In genomic region chr3:68986496-68987208, GRCh38 we compare ENCODE assay signal across 20 cellular contexts. TPM values are rescaled to one million over a fixed set of nuclear protein-coding genes. Genes with fewer than 3 reads are reported as not detected.
DNase-seq lines count a peak whose midpoint lies in the region; ATAC-seq and TF ChIP-seq lines count a peak whose summit lies in the region.
"Had no signal": no experiment of that assay in that cellular context is flagged by ENCODE, and none has a peak within 500 bp of the region (broad histone marks: within the 10 kb centered on the region; RNA-seq: fewer than 3 reads in every experiment).

No MANE protein-coding gene starts in this region.

- H3K4me3 Mint-ChIP-seq in activated T-cell treated with anti-CD3 and anti-CD28 coated beads, Interleukin-2, amount 50 U/mL, for 72 hours, result no peak overlapping the region
- H3K4me3 Mint-ChIP-seq in nephron progenitor cell, result no peak overlapping the region
- H3K4me3 Mint-ChIP-seq: GM23338 had no signal

- H3K27ac ChIP-seq in gastrocnemius medialis, result no peak overlapping the region
- H3K27ac ChIP-seq: C4-2B, Peyer's patch had no signal

- TF ChIP-seq CTCF in nephron progenitor cell (IDR thresholded peaks at IDR 0.05) (no peak), gastrocnemius medialis (IDR thresholded peaks at IDR 0.05 in 4 of 5, conservative IDR thresholded peaks at IDR 0.05 in 1 of 5) (no peak)

- no peaks in the 10 kb centered on the region for H3K27me3 ChIP-seq in gastrocnemius medialis
- H3K27me3 ChIP-seq: Peyer's patch had no signal

- peak overlapping the region; percentile 33 for H3K27ac Mint-ChIP-seq in activated T-cell treated with anti-CD3 and anti-CD28 coated beads, Interleukin-2, amount 50 U/mL, for 72 hours
- peak overlapping the region; percentile 10 for H3K27ac Mint-ChIP-seq in nephron progenitor cell
- H3K27ac Mint-ChIP-seq: GM23338 had no signal

- no peaks in the 10 kb centered on the region for H3K9me3 Mint-ChIP-seq in activated T-cell treated with anti-CD3 and anti-CD28 coated beads, Interleukin-2, amount 50 U/mL, for 72 hours
- peaks cover 5% of the 10 kb centered on the region for H3K9me3 Mint-ChIP-seq in nephron progenitor cell
- H3K9me3 Mint-ChIP-seq: GM23338 had no signal

- in situ Hi-C loops in gastrocnemius medialis (cut with MboI; ENCODE audit: low sequenced_read_pairs in 4 of 4), result no loop called here

- TF ChIP-seq POLR2A in GM18505 (IDR thresholded peaks at IDR 0.05; ENCODE audit: borderline replicate concordance, extremely low read depth, insufficient read depth, insufficient read length) (no peak), gastrocnemius medialis (IDR thresholded peaks at IDR 0.05) (no peak)

- H3K9me3 ChIP-seq in gastrocnemius medialis, result no peaks in the 10 kb centered on the region
- H3K9me3 ChIP-seq: Peyer's patch, SK-N-SH had no signal

- DNase-seq in activated T-cell treated with anti-CD3 and anti-CD28 coated beads, Interleukin-2, amount 50 U/mL, for 72 hours, result no peak
- no peak for DNase-seq in activated T-cell treated with anti-CD3 and anti-CD28 coated beads for 4 hours
- peak; percentile 29 for DNase-seq in NCI-H82 treated with DMSO at 0.1 percent for 48 hours (lab: John Stamatoyannopoulos, UW; ENCODE audit: unreplicated experiment)
- DNase-seq in nephron progenitor cell, result no peak
- no peak for DNase-seq in gastrocnemius medialis
- no peak for DNase-seq in NCI-H1105 treated with DMSO at 0.1 percent for 48 hours (lab: John Stamatoyannopoulos, UW)
- DNase-seq: DMS 273 treated with DMSO at 0.1 percent for 48 hours, GDM1, KG1, NCI-H146, NCI-H2081 treated with DMSO at 0.1 percent for 48 hours, NCI-H510A treated with DMSO at 0.1 percent for 48 hours, Peyer's patch, Right ventricle myocardium superior, SK-N-SH had no signal

- H3K4me3 ChIP-seq in gastrocnemius medialis, result no peak overlapping the region
- H3K4me3 ChIP-seq: GM23338, Peyer's patch had no signal

- intact Hi-C loops in gastrocnemius medialis (cut with DNase I; ENCODE audit: low total_unique reads), result no loop called here

- peaks cover 0 to 78% of the 10 kb centered on the region in 2 donors for H3K36me3 ChIP-seq in gastrocnemius medialis

- H3K4me1 ChIP-seq in gastrocnemius medialis, result no peaks in the 10 kb centered on the region
- H3K4me1 ChIP-seq: Peyer's patch had no signal

- H3K4me1 Mint-ChIP-seq in activated T-cell treated with anti-CD3 and anti-CD28 coated beads, Interleukin-2, amount 50 U/mL, for 72 hours (ENCODE audit: low read depth), result peaks cover 7% of the 10 kb centered on the region
- no peaks in the 10 kb centered on the region for H3K4me1 Mint-ChIP-seq in nephron progenitor cell
- H3K4me1 Mint-ChIP-seq: GM23338 had no signal

- no peaks in the 10 kb centered on the region for H3K27me3 Mint-ChIP-seq in activated T-cell treated with anti-CD3 and anti-CD28 coated beads, Interleukin-2, amount 50 U/mL, for 72 hours (ENCODE audit: low read depth)
- no peaks in the 10 kb centered on the region for H3K27me3 Mint-ChIP-seq in nephron progenitor cell (ENCODE audit: low read depth, poor library complexity)

- H3K36me3 Mint-ChIP-seq in activated T-cell treated with anti-CD3 and anti-CD28 coated beads, Interleukin-2, amount 50 U/mL, for 72 hours (ENCODE audit: insufficient read depth in 2 of 2), result peaks cover 12 to 25% of the 10 kb centered on the region in 2 donors
- peaks cover 67% of the 10 kb centered on the region for H3K36me3 Mint-ChIP-seq in nephron progenitor cell (ENCODE audit: low read depth)

- ATAC-seq in activated T-cell treated with anti-CD3 and anti-CD28 coated beads, Interleukin-2, amount 50 U/mL, for 72 hours (replicated peaks in 1 of 2), result peak; percentile 44 to 85
- ATAC-seq in GM18868 (IDR thresholded peaks at IDR 0.05; ENCODE audit: unreplicated experiment) (peak; percentile 42), GM18505 (IDR thresholded peaks at IDR 0.05; ENCODE audit: unreplicated experiment) (no peak), gastrocnemius medialis (no peak)
- ATAC-seq: GM23338, HCT116 had no signal

RNA-seq across cellular contexts. Expression of gene EOGT, which starts 26.8 kb away (rescaled TPM):
- 10 to 100 TPM; 16.8 to 23.7 TPM for total RNA-seq in activated T-cell treated with anti-CD3 and anti-CD28 coated beads, Interleukin-2, amount 50 U/mL, for 72 hours
- 10 to 100 TPM; 13.3 to 25.2 (median 20.1) TPM for total RNA-seq in gastrocnemius medialis

RNA-seq across cellular contexts. Expression of gene TAFA4, which starts 54.3 kb away (rescaled TPM):
- total RNA-seq in activated T-cell treated with anti-CD3 and anti-CD28 coated beads, Interleukin-2, amount 50 U/mL, for 72 hours, result not detected
- under 1 TPM in 1 of 4 donors, not detected in 3; 0.39 TPM for total RNA-seq in gastrocnemius medialis
- total RNA-seq: Peyer's patch, Right ventricle myocardium superior had no signal

Comparison
In these comparisons a context has a peak if more than half of its experiments do, and no peak if none do; other contexts are left out.
1. ATAC-seq: peak in activated T-cell treated with anti-CD3 and anti-CD28 coated beads, Interleukin-2, amount 50 U/mL, for 72 hours (2 of 2) and GM18868 (single experiment); none in GM18505 (single experiment) and gastrocnemius medialis (0 of 2).